Comparison of ENCODE assay signal across 19 cellular contexts in the genomic region with DNA sequence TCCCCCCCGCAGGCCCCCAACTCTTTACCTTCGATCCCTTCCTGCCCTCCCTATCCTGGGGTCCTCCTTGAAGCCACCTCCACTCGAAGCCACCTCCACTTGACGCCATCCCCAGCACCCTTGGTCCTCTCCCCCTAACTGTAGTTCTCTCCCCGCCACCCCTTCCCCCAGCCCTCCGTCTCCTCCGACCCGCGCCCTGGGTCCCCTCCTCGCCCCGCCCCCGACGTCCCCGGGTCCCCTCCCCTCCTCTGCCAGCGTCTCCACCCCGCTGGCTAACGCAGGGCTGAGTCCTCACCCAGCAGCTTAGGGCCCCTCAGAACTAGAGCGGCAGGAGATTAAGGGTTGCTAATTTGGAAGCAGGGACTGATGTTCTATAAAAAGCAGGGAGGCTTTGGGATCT. TPM values are rescaled to one million over a fixed set of nuclear protein-coding genes. Genes with fewer than 3 reads are reported as not detected.
DNase-seq lines count a peak whose midpoint lies in the region; ATAC-seq and TF ChIP-seq lines count a peak whose summit lies in the region.
"Had no signal": no experiment of that assay in that cellular context is flagged by ENCODE, and none has a peak within 500 bp of the region (broad histone marks: within the 10 kb centered on the region; RNA-seq: fewer than 3 reads in every experiment).

No MANE protein-coding gene starts in this region.

- H3K9me3 ChIP-seq in hepatocyte (ENCODE audit: low read depth) (no peaks in the 10 kb centered on the region), PC-3 (ENCODE audit: low read length) (no peaks in the 10 kb centered on the region)
- H3K9me3 ChIP-seq: tibial nerve had no signal

- H3K4me1 ChIP-seq in hepatocyte (ENCODE audit: insufficient read depth), result peaks cover 7% of the 10 kb centered on the region
- no peaks in the 10 kb centered on the region; the same call in 1 of the 2 replicates for H3K4me1 ChIP-seq in PC-3 (ENCODE audit: insufficient read depth, low read length)

- WGBS in hepatocyte (ENCODE audit: low lambda C conversion rate, missing lambda C conversion rate), result 11% methylated on average over 4 of the region's 18 CpGs

- H3F3A ChIP-seq in PC-3 (ENCODE audit: low read length, unreplicated experiment), result no peaks in the 10 kb centered on the region

- no peak overlapping the region for H3K27ac Mint-ChIP-seq in WTC11
- no peak overlapping the region for H3K27ac Mint-ChIP-seq in stimulated activated effector memory CD8-positive, alpha-beta T cell treated with anti-CD3 and anti-CD28 coated beads, Interleukin-12 subunit alpha, Interleukin-12 subunit beta, amount 100 ng/mL, for 72 hours
- H3K27ac Mint-ChIP-seq: activated naive CD4-positive, alpha-beta T cell treated with anti-CD3 and anti-CD28 coated beads, Interleukin-2, amount 50 U/mL, for 24 hours; CD8-positive, alpha-beta T cell; T-cell had no signal

- POLR2A ChIA-PET in WTC11 (lab: Charles Lee), result no interaction called here
- POLR2A ChIA-PET in PC-3 (lab: Charles Lee; ENCODE audit: unreplicated experiment), result no interaction called here

- no peaks in the 10 kb centered on the region for H3K36me3 Mint-ChIP-seq in WTC11
- no peaks in the 10 kb centered on the region for H3K36me3 Mint-ChIP-seq in stimulated activated effector memory CD8-positive, alpha-beta T cell treated with anti-CD3 and anti-CD28 coated beads, Interleukin-12 subunit alpha, Interleukin-12 subunit beta, amount 100 ng/mL, for 72 hours
- H3K36me3 Mint-ChIP-seq: activated naive CD4-positive, alpha-beta T cell treated with anti-CD3 and anti-CD28 coated beads, Interleukin-2, amount 50 U/mL, for 24 hours; CD8-positive, alpha-beta T cell; T-cell had no signal

- peaks cover 15% of the 10 kb centered on the region for H3K4me1 Mint-ChIP-seq in WTC11
- peaks cover 14% of the 10 kb centered on the region for H3K4me1 Mint-ChIP-seq in stimulated activated effector memory CD8-positive, alpha-beta T cell treated with anti-CD3 and anti-CD28 coated beads, Interleukin-12 subunit alpha, Interleukin-12 subunit beta, amount 100 ng/mL, for 72 hours

- H3K27ac ChIP-seq in hepatocyte (no peak overlapping the region), PC-3 (ENCODE audit: low read length) (no peak overlapping the region)

- no peak overlapping the region for H3K9ac ChIP-seq in PC-3 (ENCODE audit: low read length)

- no peak overlapping the region for H3K4me3 Mint-ChIP-seq in WTC11
- H3K4me3 Mint-ChIP-seq in stimulated activated effector memory CD8-positive, alpha-beta T cell treated with anti-CD3 and anti-CD28 coated beads, Interleukin-12 subunit alpha, Interleukin-12 subunit beta, amount 100 ng/mL, for 72 hours, result no peak overlapping the region
- H3K4me3 Mint-ChIP-seq: activated naive CD4-positive, alpha-beta T cell treated with anti-CD3 and anti-CD28 coated beads, Interleukin-2, amount 50 U/mL, for 24 hours; CD8-positive, alpha-beta T cell; T-cell had no signal

- peaks cover 12% of the 10 kb centered on the region for H3K27me3 Mint-ChIP-seq in WTC11 (ENCODE audit: low read depth)

- H3K79me2 ChIP-seq in hepatocyte (no peaks in the 10 kb centered on the region), PC-3 (ENCODE audit: low read length) (no peaks in the 10 kb centered on the region)

- no peaks in the 10 kb centered on the region for H3K27me3 ChIP-seq in hepatocyte
- H3K27me3 ChIP-seq in PC-3 (ENCODE audit: low read length), result no peaks in the 10 kb centered on the region
- H3K27me3 ChIP-seq: tibial nerve had no signal

- DNase-seq in activated T-cell treated with anti-CD3 and anti-CD28 coated beads for 24 hours (ENCODE audit: low read depth) (peak; percentile 2), WTC11 (ENCODE audit: low spot score) (peak; percentile 72), hepatocyte (ENCODE audit: low spot score) (no peak), PC-3 (no peak)
- no peak for DNase-seq in activated T-cell treated with anti-CD3 and anti-CD28 coated beads, Interleukin-2, amount 50 U/mL, for 1 hour
- no peak for DNase-seq in stimulated activated effector memory CD8-positive, alpha-beta T cell treated with anti-CD3 and anti-CD28 coated beads, Interleukin-12 subunit alpha, Interleukin-12 subunit beta, amount 100 ng/mL, for 72 hours (ENCODE audit: low spot score in 2 of 2)
- DNase-seq: CD8-positive, alpha-beta T cell; effector CD8-positive, alpha-beta T cell; EL; MV-4-11; retina; stimulated activated CD8-positive, alpha-beta memory T cell treated with anti-CD3 and anti-CD28 coated beads, Interleukin-4, amount 100 ng/mL, for 48 hours had no signal

- H3K4me2 ChIP-seq in hepatocyte, result peak overlapping the region; percentile 56
- H3K4me2 ChIP-seq in PC-3 (ENCODE audit: low read length), result no peak overlapping the region

- no peaks in the 10 kb centered on the region for H3K9me2 ChIP-seq in hepatocyte (replicated peaks; ENCODE audit: insufficient read depth)
- H3K9me2 ChIP-seq in PC-3 (replicated peaks; ENCODE audit: low read length), result no peaks in the 10 kb centered on the region

- BruUV-seq in PC-3 (replicated peaks; lab: Mats Ljungman, UMichigan), result no TSS peak

- H4K20me1 ChIP-seq in hepatocyte (ENCODE audit: insufficient read depth, poor library complexity, severe bottlenecking), result no peaks in the 10 kb centered on the region
- no peaks in the 10 kb centered on the region for H4K20me1 ChIP-seq in PC-3 (ENCODE audit: low read length)

- intact Hi-C loops in PC-3 (cut with micrococcal nuclease), result no loop called here

- no peak overlapping the region for H2AFZ ChIP-seq in hepatocyte
- H2AFZ ChIP-seq in PC-3 (ENCODE audit: low read length), result no peak overlapping the region

- no peaks in the 10 kb centered on the region for H3K9me3 Mint-ChIP-seq in WTC11
- no peaks in the 10 kb centered on the region for H3K9me3 Mint-ChIP-seq in stimulated activated effector memory CD8-positive, alpha-beta T cell treated with anti-CD3 and anti-CD28 coated beads, Interleukin-12 subunit alpha, Interleukin-12 subunit beta, amount 100 ng/mL, for 72 hours
- H3K9me3 Mint-ChIP-seq: activated naive CD4-positive, alpha-beta T cell treated with anti-CD3 and anti-CD28 coated beads, Interleukin-2, amount 50 U/mL, for 24 hours; CD8-positive, alpha-beta T cell; nephron; T-cell had no signal

- TF ChIP-seq CTCF in WTC11 (IDR thresholded peaks at IDR 0.05) (no peak), hepatocyte (IDR thresholded peaks at IDR 0.05; ENCODE audit: poor library complexity) (no peak), PC-3 (conservative IDR thresholded peaks at IDR 0.05; ENCODE audit: low read depth, low read length) (no peak)

- H3K4me3 ChIP-seq in hepatocyte (no peak overlapping the region), PC-3 (ENCODE audit: low read length) (no peak overlapping the region)
- H3K4me3 ChIP-seq: lung, tibial nerve had no signal

- CTCF ChIA-PET in WTC11 (lab: Charles Lee), result interaction anchor here (0.7 to 1.2 kb wide), 2 partner anchors 12 to 94 kb away, joined by 3 to 7 read pairs; no protein-coding TSS in a partner anchor
- CTCF ChIA-PET in PC-3 (lab: Charles Lee), result no interaction called here

- no peaks in the 10 kb centered on the region for H3K36me3 ChIP-seq in hepatocyte (replicated peaks; ENCODE audit: insufficient read depth, low read depth)
- H3K36me3 ChIP-seq in PC-3 (ENCODE audit: low read depth, low read length), result no peaks in the 10 kb centered on the region
- H3K36me3 ChIP-seq: tibial nerve had no signal

- peak; percentile 97 for ATAC-seq in WTC11
- peak; percentile 45 for ATAC-seq in stimulated activated effector memory CD8-positive, alpha-beta T cell treated with anti-CD3 and anti-CD28 coated beads, Interleukin-12 subunit alpha, Interleukin-12 subunit beta, amount 100 ng/mL, for 72 hours
- no peak for ATAC-seq in PC-3
- no peak for ATAC-seq in HG03439 (IDR thresholded peaks at IDR 0.05; ENCODE audit: unreplicated experiment)
- ATAC-seq in GM18867 (IDR thresholded peaks at IDR 0.05; ENCODE audit: unreplicated experiment), result no peak
- ATAC-seq: CD8-positive, alpha-beta T cell; T-cell had no signal

TF ChIP-seq in WTC11, 78 proteins besides CTCF, POLR2A, EP300 and RAD21:
- TF ChIP-seq ELF4 (CRISPR knock-in tag; IDR thresholded peaks at IDR 0.05; ENCODE audit: low read depth) (no peak), SOX15 (CRISPR knock-in tag; IDR thresholded peaks at IDR 0.05) (no peak), ATF1 (CRISPR knock-in tag; IDR thresholded peaks at IDR 0.05) (no peak)

RNA-seq across cellular contexts. Expression of gene ANKRD33B, which starts 30.7 kb away (rescaled TPM):
- 5.4 to 9.2 TPM (median 5.9 TPM) in 3 replicates for total RNA-seq in WTC11 (2021)
- 2.0 and 2.3 TPM in 2 replicates for total RNA-seq in hepatocyte
- polyA plus RNA-seq in hepatocyte, result 1.5 and 2.1 TPM in 2 replicates
- 13.2 and 14.9 TPM in 2 replicates for total RNA-seq in PC-3 (2014; rRNA removed)

Comparison
In these comparisons a context has a peak if more than half of its experiments do, and no peak if none do; other contexts are left out.
1. DNase-seq: peak in activated T-cell treated with anti-CD3 and anti-CD28 coated beads for 24 hours (single experiment) and WTC11 (single experiment); none in activated T-cell treated with anti-CD3 and anti-CD28 coated beads, Interleukin-2, amount 50 U/mL, for 1 hour (single experiment), hepatocyte (single experiment), stimulated activated effector memory CD8-positive, alpha-beta T cell treated with anti-CD3 and anti-CD28 coated beads, Interleukin-12 subunit alpha, Interleukin-12 subunit beta, amount 100 ng/mL, for 72 hours (0 of 2) and PC-3 (single experiment).
2. ATAC-seq: peak in WTC11 (single experiment) and stimulated activated effector memory CD8-positive, alpha-beta T cell treated with anti-CD3 and anti-CD28 coated beads, Interleukin-12 subunit alpha, Interleukin-12 subunit beta, amount 100 ng/mL, for 72 hours (single experiment); none in PC-3 (single experiment), HG03439 (single experiment) and GM18867 (single experiment).